1 cellular context compared by ENCODE assay signal in the genomic region with DNA sequence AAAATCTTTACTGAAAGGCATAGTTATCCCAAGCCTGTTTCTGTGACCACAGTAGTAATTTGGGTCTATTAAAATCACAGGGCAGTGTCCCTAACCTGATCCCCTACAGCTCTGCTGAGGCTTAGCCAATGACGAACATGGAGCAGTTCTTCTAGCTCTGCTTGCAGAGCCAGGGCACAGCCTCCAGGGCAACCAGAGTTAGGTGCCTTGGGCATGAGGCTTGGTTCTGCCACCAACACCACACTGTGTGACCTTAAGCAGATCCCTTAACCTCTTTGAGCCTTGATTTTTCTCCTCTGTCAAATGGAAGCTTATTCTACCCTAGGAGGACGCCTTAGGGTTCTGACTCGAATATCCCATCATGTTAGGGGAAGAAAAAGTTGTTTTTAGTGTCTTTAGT.
TF ChIP-seq lines count a peak whose summit lies in the region.

No MANE protein-coding gene starts in this region.

TF ChIP-seq in GM12878, 131 proteins besides CTCF, POLR2A, EP300 and RAD21:
- TF ChIP-seq HDAC6 (IDR thresholded peaks at IDR 0.05; ENCODE audit: unreplicated experiment) (no peak), TCF7 (IDR thresholded peaks at IDR 0.05; ENCODE audit: borderline replicate concordance) (no peak), ZNF592 (IDR thresholded peaks at IDR 0.05) (no peak), FOXM1 (IDR thresholded peaks at IDR 0.05; ENCODE audit: low read depth, low read length) (no peak), LARP7 (IDR thresholded peaks at IDR 0.05) (no peak), YBX1 (IDR thresholded peaks at IDR 0.05) (no peak), RELA (IDR thresholded peaks at IDR 0.05; ENCODE audit: borderline replicate concordance, partially characterized antibody) (no peak), ATF2 (IDR thresholded peaks at IDR 0.05; ENCODE audit: low read length) (no peak), RAD51 (IDR thresholded peaks at IDR 0.05) (no peak), NFYA (IDR thresholded peaks at IDR 0.05; ENCODE audit: borderline replicate concordance, low read depth, low read length) (no peak), IKZF2 (IDR thresholded peaks at IDR 0.05) (no peak), CREM (IDR thresholded peaks at IDR 0.05; ENCODE audit: low read depth) (no peak), ZNF207 (IDR thresholded peaks at IDR 0.05; ENCODE audit: borderline replicate concordance) (no peak), SUPT20H (IDR thresholded peaks at IDR 0.05; ENCODE audit: borderline replicate concordance, control insufficient read depth, low read depth, low read length) (no peak), NR2C2 (IDR thresholded peaks at IDR 0.05; ENCODE audit: borderline replicate concordance, control insufficient read depth, insufficient read length, low read depth) (no peak), STAT1 (conservative IDR thresholded peaks at IDR 0.05) (no peak)
- TF ChIP-seq, protein P1, sequence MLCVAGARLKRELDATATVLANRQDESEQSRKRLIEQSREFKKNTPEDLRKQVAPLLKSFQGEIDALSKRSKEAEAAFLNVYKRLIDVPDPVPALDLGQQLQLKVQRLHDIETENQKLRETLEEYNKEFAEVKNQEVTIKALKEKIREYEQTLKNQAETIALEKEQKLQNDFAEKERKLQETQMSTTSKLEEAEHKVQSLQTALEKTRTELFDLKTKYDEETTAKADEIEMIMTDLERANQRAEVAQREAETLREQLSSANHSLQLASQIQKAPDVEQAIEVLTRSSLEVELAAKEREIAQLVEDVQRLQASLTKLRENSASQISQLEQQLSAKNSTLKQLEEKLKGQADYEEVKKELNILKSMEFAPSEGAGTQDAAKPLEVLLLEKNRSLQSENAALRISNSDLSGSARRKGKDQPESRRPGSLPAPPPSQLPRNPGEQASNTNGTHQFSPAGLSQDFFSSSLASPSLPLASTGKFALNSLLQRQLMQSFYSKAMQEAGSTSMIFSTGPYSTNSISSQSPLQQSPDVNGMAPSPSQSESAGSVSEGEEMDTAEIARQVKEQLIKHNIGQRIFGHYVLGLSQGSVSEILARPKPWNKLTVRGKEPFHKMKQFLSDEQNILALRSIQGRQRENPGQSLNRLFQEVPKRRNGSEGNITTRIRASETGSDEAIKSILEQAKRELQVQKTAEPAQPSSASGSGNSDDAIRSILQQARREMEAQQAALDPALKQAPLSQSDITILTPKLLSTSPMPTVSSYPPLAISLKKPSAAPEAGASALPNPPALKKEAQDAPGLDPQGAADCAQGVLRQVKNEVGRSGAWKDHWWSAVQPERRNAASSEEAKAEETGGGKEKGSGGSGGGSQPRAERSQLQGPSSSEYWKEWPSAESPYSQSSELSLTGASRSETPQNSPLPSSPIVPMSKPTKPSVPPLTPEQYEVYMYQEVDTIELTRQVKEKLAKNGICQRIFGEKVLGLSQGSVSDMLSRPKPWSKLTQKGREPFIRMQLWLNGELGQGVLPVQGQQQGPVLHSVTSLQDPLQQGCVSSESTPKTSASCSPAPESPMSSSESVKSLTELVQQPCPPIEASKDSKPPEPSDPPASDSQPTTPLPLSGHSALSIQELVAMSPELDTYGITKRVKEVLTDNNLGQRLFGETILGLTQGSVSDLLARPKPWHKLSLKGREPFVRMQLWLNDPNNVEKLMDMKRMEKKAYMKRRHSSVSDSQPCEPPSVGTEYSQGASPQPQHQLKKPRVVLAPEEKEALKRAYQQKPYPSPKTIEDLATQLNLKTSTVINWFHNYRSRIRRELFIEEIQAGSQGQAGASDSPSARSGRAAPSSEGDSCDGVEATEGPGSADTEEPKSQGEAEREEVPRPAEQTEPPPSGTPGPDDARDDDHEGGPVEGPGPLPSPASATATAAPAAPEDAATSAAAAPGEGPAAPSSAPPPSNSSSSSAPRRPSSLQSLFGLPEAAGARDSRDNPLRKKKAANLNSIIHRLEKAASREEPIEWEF (IDR thresholded peaks at IDR 0.05; ENCODE audit: insufficient replicate concordance, low read depth, low read length) = no peak
- TF ChIP-seq, protein P2, sequence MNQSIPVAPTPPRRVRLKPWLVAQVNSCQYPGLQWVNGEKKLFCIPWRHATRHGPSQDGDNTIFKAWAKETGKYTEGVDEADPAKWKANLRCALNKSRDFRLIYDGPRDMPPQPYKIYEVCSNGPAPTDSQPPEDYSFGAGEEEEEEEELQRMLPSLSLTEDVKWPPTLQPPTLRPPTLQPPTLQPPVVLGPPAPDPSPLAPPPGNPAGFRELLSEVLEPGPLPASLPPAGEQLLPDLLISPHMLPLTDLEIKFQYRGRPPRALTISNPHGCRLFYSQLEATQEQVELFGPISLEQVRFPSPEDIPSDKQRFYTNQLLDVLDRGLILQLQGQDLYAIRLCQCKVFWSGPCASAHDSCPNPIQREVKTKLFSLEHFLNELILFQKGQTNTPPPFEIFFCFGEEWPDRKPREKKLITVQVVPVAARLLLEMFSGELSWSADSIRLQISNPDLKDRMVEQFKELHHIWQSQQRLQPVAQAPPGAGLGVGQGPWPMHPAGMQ (IDR thresholded peaks at IDR 0.05; ENCODE audit: borderline replicate concordance) = no peak
- TF ChIP-seq, protein P3, sequence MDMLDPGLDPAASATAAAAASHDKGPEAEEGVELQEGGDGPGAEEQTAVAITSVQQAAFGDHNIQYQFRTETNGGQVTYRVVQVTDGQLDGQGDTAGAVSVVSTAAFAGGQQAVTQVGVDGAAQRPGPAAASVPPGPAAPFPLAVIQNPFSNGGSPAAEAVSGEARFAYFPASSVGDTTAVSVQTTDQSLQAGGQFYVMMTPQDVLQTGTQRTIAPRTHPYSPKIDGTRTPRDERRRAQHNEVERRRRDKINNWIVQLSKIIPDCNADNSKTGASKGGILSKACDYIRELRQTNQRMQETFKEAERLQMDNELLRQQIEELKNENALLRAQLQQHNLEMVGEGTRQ (IDR thresholded peaks at IDR 0.05; ENCODE audit: borderline replicate concordance, low read depth, low read length) = no peak
- TF ChIP-seq, protein P4, sequence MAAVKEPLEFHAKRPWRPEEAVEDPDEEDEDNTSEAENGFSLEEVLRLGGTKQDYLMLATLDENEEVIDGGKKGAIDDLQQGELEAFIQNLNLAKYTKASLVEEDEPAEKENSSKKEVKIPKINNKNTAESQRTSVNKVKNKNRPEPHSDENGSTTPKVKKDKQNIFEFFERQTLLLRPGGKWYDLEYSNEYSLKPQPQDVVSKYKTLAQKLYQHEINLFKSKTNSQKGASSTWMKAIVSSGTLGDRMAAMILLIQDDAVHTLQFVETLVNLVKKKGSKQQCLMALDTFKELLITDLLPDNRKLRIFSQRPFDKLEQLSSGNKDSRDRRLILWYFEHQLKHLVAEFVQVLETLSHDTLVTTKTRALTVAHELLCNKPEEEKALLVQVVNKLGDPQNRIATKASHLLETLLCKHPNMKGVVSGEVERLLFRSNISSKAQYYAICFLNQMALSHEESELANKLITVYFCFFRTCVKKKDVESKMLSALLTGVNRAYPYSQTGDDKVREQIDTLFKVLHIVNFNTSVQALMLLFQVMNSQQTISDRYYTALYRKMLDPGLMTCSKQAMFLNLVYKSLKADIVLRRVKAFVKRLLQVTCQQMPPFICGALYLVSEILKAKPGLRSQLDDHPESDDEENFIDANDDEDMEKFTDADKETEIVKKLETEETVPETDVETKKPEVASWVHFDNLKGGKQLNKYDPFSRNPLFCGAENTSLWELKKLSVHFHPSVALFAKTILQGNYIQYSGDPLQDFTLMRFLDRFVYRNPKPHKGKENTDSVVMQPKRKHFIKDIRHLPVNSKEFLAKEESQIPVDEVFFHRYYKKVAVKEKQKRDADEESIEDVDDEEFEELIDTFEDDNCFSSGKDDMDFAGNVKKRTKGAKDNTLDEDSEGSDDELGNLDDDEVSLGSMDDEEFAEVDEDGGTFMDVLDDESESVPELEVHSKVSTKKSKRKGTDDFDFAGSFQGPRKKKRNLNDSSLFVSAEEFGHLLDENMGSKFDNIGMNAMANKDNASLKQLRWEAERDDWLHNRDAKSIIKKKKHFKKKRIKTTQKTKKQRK (IDR thresholded peaks at IDR 0.05; ENCODE audit: low read depth, low read length) = no peak
